Comparison of ENCODE assay signal across 17 cellular contexts in the genomic region with DNA sequence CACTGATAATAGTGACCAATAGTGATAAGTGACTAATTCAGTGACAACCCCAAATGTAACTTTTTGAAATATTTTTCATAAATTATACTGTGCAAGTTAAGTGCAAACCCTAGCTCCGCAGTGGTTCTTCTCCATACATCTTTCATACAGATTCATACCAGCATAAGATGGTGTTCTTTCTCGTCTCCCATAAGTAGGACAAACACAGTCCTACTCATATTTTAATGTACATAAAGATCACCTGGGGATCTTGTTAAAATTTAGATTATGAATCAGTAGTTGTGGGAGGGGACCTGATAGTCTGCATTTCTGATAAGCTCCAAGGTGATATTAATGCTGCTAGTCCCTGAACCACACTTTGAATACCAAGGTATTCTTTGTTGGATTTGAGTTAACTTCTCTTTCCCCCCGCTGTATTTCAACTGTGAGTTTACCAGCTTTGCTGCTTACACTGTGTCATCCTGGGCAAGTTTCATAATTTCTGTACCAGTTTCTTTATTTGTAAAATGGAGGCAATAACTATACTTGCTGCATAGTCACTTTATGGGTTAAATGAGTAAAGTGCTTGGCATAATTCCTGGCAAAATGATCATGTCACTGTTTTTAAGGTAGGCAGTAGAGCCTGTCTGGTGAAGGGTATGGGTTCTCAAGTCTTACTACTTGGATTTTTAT. TPM values are rescaled to one million over a fixed set of nuclear protein-coding genes. Genes with fewer than 3 reads are reported as not detected.
DNase-seq lines count a peak whose midpoint lies in the region; ATAC-seq and TF ChIP-seq lines count a peak whose summit lies in the region.
"Had no signal": no experiment of that assay in that cellular context is flagged by ENCODE, and none has a peak within 500 bp of the region (broad histone marks: within the 10 kb centered on the region; RNA-seq: fewer than 3 reads in every experiment).

No MANE protein-coding gene starts in this region.

- H3K4me1 Mint-ChIP-seq in activated CD4-positive, alpha-beta memory T cell treated with anti-CD3 and anti-CD28 coated beads for 36 hours (ENCODE audit: low read depth) = peaks cover 30% of the 10 kb centered on the region
- peaks cover 28% of the 10 kb centered on the region for H3K4me1 Mint-ChIP-seq in activated CD4-positive, alpha-beta memory T cell treated with anti-CD3 and anti-CD28 coated beads, Interleukin-2, amount 10 ng/mL, durations not matched to agents 7 days and 5 days
- H3K4me1 Mint-ChIP-seq in nephron progenitor cell = peaks cover 25% of the 10 kb centered on the region

- no peak for TF ChIP-seq CTCF in nephron progenitor cell (IDR thresholded peaks at IDR 0.05)
- no peak for TF ChIP-seq CTCF in testis (IDR thresholded peaks at IDR 0.05)

- H3K9me3 Mint-ChIP-seq in activated CD4-positive, alpha-beta memory T cell treated with anti-CD3 and anti-CD28 coated beads for 36 hours = no peaks in the 10 kb centered on the region
- H3K9me3 Mint-ChIP-seq in activated CD4-positive, alpha-beta memory T cell treated with anti-CD3 and anti-CD28 coated beads, Interleukin-2, amount 10 ng/mL, durations not matched to agents 7 days and 5 days = peaks cover 5% of the 10 kb centered on the region
- no peaks in the 10 kb centered on the region for H3K9me3 Mint-ChIP-seq in activated naive CD4-positive, alpha-beta T cell treated with anti-CD3 and anti-CD28 coated beads, Interleukin-2, amount 50 U/mL, for 72 hours
- peaks cover 4% of the 10 kb centered on the region for H3K9me3 Mint-ChIP-seq in nephron progenitor cell
- H3K9me3 Mint-ChIP-seq: CD14-positive monocyte had no signal

- H3K27ac Mint-ChIP-seq in activated CD4-positive, alpha-beta memory T cell treated with anti-CD3 and anti-CD28 coated beads for 36 hours = peak overlapping the region; percentile 42
- H3K27ac Mint-ChIP-seq in activated CD4-positive, alpha-beta memory T cell treated with anti-CD3 and anti-CD28 coated beads, Interleukin-2, amount 10 ng/mL, durations not matched to agents 7 days and 5 days = no peak overlapping the region
- H3K27ac Mint-ChIP-seq in activated naive CD4-positive, alpha-beta T cell treated with anti-CD3 and anti-CD28 coated beads, Interleukin-2, amount 50 U/mL, for 72 hours = peak overlapping the region in 1 of 2 donors; percentile 16
- peak overlapping the region; percentile 64 for H3K27ac Mint-ChIP-seq in nephron progenitor cell

- no peaks in the 10 kb centered on the region for H3K27me3 ChIP-seq in testis
- H3K27me3 ChIP-seq: BLaER1 had no signal

- H3K36me3 ChIP-seq in testis (ENCODE audit: low read depth, missing control alignments) = no peaks in the 10 kb centered on the region

- no peaks in the 10 kb centered on the region for H3K9me3 ChIP-seq in testis
- H3K9me3 ChIP-seq: HAP-1 had no signal

- H3K4me1 ChIP-seq in testis = no peaks in the 10 kb centered on the region
- H3K4me1 ChIP-seq: BLaER1, HAP-1 had no signal

- intact Hi-C loops in activated CD4-positive, alpha-beta memory T cell treated with anti-CD3 and anti-CD28 coated beads for 36 hours (cut with micrococcal nuclease) = loop anchor here (1.0 to 2.0 kb wide), 6 partner anchors 18 to 802 kb away; a partner anchor contains a TSS
- intact Hi-C loops in testis (cut with DNase I; ENCODE audit: low total_unique reads) = no loop called here

- no peak overlapping the region for H3K4me3 ChIP-seq in testis
- H3K4me3 ChIP-seq: BLaER1, GM23248, HAP-1 had no signal

- CTCF ChIA-PET in activated CD4-positive, alpha-beta memory T cell treated with anti-CD3 and anti-CD28 coated beads for 36 hours (lab: Charles Lee) = interaction anchor here (0.5 to 2.5 kb wide), 9 partner anchors 13 to 552 kb away, joined by 3 to 13 read pairs (median 4); a partner anchor contains a TSS
- CTCF ChIA-PET in activated CD4-positive, alpha-beta memory T cell treated with anti-CD3 and anti-CD28 coated beads, Interleukin-2, amount 10 ng/mL, durations not matched to agents 7 days and 5 days (lab: Charles Lee) = interaction anchor here (0.6 to 1.2 kb wide), 2 partner anchors 9 to 41 kb away, joined by 3 read pairs; no protein-coding TSS in a partner anchor

- WGBS in testis, 2 donors = 90 to 92% methylated on average over 3 of the region's 3 CpGs

- no peaks in the 10 kb centered on the region for H3K27me3 Mint-ChIP-seq in activated CD4-positive, alpha-beta memory T cell treated with anti-CD3 and anti-CD28 coated beads for 36 hours
- no peaks in the 10 kb centered on the region for H3K27me3 Mint-ChIP-seq in activated CD4-positive, alpha-beta memory T cell treated with anti-CD3 and anti-CD28 coated beads, Interleukin-2, amount 10 ng/mL, durations not matched to agents 7 days and 5 days
- H3K27me3 Mint-ChIP-seq in nephron progenitor cell (ENCODE audit: low read depth, poor library complexity) = no peaks in the 10 kb centered on the region
- H3K27me3 Mint-ChIP-seq: CD4-positive, alpha-beta memory T cell had no signal

- POLR2A ChIA-PET in activated CD4-positive, alpha-beta memory T cell treated with anti-CD3 and anti-CD28 coated beads for 36 hours (lab: Charles Lee) = interaction anchor here (0.9 to 2.3 kb wide), 4 partner anchors 18 to 57 kb away, joined by 3 to 10 read pairs (median 6); a partner anchor contains a TSS
- POLR2A ChIA-PET in activated CD4-positive, alpha-beta memory T cell treated with anti-CD3 and anti-CD28 coated beads, Interleukin-2, amount 10 ng/mL, durations not matched to agents 7 days and 5 days (lab: Charles Lee) = interaction anchor here (0.7 to 1.3 kb wide), 2 partner anchors 10 to 56 kb away, joined by 3 read pairs; a partner anchor contains a TSS

- DNase-seq in activated CD4-positive, alpha-beta memory T cell treated with anti-CD3 and anti-CD28 coated beads for 36 hours = no peak
- DNase-seq in activated CD4-positive, alpha-beta memory T cell treated with anti-CD3 and anti-CD28 coated beads, Interleukin-2, amount 10 ng/mL, durations not matched to agents 7 days and 5 days = no peak
- DNase-seq in activated naive CD4-positive, alpha-beta T cell treated with anti-CD3 and anti-CD28 coated beads, Interleukin-2, amount 50 U/mL, for 72 hours (ENCODE audit: low spot score in 2 of 2) = no peak
- no peak for DNase-seq in activated naive CD4-positive, alpha-beta T cell treated with Interleukin-2 at 50 U/mL for 16 hours
- DNase-seq in nephron progenitor cell = no peak
- DNase-seq in testis = no peak
- DNase-seq: 8988T; CD4-positive, alpha-beta memory T cell; DMS153; DMS79; GDM1; GM23248 had no signal

- ATAC-seq in activated naive CD4-positive, alpha-beta T cell treated with anti-CD3 and anti-CD28 coated beads, Interleukin-2, amount 50 U/mL, for 72 hours = peak; percentile 53 to 93
- ATAC-seq in HG02610 (IDR thresholded peaks at IDR 0.05; ENCODE audit: unreplicated experiment) = peak; percentile 56

- H3K27ac ChIP-seq in testis = no peak overlapping the region
- H3K27ac ChIP-seq: BLaER1, GM23248, HL-60 had no signal

- H3K36me3 Mint-ChIP-seq in activated CD4-positive, alpha-beta memory T cell treated with anti-CD3 and anti-CD28 coated beads for 36 hours = peaks cover 23% of the 10 kb centered on the region
- H3K36me3 Mint-ChIP-seq in activated CD4-positive, alpha-beta memory T cell treated with anti-CD3 and anti-CD28 coated beads, Interleukin-2, amount 10 ng/mL, durations not matched to agents 7 days and 5 days (ENCODE audit: low read depth) = peaks cover 40% of the 10 kb centered on the region
- H3K36me3 Mint-ChIP-seq in activated naive CD4-positive, alpha-beta T cell treated with anti-CD3 and anti-CD28 coated beads, Interleukin-2, amount 50 U/mL, for 72 hours = peaks cover 7 to 26% of the 10 kb centered on the region in 2 donors
- H3K36me3 Mint-ChIP-seq in nephron progenitor cell (ENCODE audit: low read depth) = peaks cover 47% of the 10 kb centered on the region

- no peak for TF ChIP-seq POLR2A in testis (IDR thresholded peaks at IDR 0.05)

- H3K4me3 Mint-ChIP-seq in activated CD4-positive, alpha-beta memory T cell treated with anti-CD3 and anti-CD28 coated beads for 36 hours = no peak overlapping the region
- H3K4me3 Mint-ChIP-seq in activated CD4-positive, alpha-beta memory T cell treated with anti-CD3 and anti-CD28 coated beads, Interleukin-2, amount 10 ng/mL, durations not matched to agents 7 days and 5 days = no peak overlapping the region
- H3K4me3 Mint-ChIP-seq in nephron progenitor cell = no peak overlapping the region
- H3K4me3 Mint-ChIP-seq: CD14-positive monocyte; CD4-positive, alpha-beta memory T cell had no signal

RNA-seq across cellular contexts. Expression of a gene that starts 34.7 kb away (rescaled TPM):
- 10 to 100 TPM; 25.1 to 25.8 TPM for total RNA-seq in activated CD4-positive, alpha-beta memory T cell treated with anti-CD3 and anti-CD28 coated beads for 36 hours
- total RNA-seq in activated CD4-positive, alpha-beta memory T cell treated with anti-CD3 and anti-CD28 coated beads, Interleukin-2, amount 10 ng/mL, durations not matched to agents 7 days and 5 days = 10 to 100 TPM; 32.6 to 36.5 TPM
- 10 to 100 TPM; 21.8 to 24.4 TPM for total RNA-seq in activated naive CD4-positive, alpha-beta T cell treated with anti-CD3 and anti-CD28 coated beads, Interleukin-2, amount 50 U/mL, for 72 hours
- total RNA-seq in testis = 10 to 100 TPM; 33.0 to 38.2 TPM
- polyA plus RNA-seq in testis (ENCODE audit: insufficient read depth, low read depth, low replicate concordance) = 62.2 TPM

RNA-seq across cellular contexts. Expression of a gene that starts 56.0 kb away (rescaled TPM):
- 10 to 100 TPM; 15.6 to 16.7 TPM for total RNA-seq in activated CD4-positive, alpha-beta memory T cell treated with anti-CD3 and anti-CD28 coated beads for 36 hours
- 10 to 100 TPM; 26.5 to 27.4 TPM for total RNA-seq in activated CD4-positive, alpha-beta memory T cell treated with anti-CD3 and anti-CD28 coated beads, Interleukin-2, amount 10 ng/mL, durations not matched to agents 7 days and 5 days
- total RNA-seq in activated naive CD4-positive, alpha-beta T cell treated with anti-CD3 and anti-CD28 coated beads, Interleukin-2, amount 50 U/mL, for 72 hours = 10 to 100 TPM; 22.4 to 29.6 TPM
- total RNA-seq in testis = 10 to 100 TPM; 17.0 to 19.6 TPM
- polyA plus RNA-seq in testis (ENCODE audit: insufficient read depth, low read depth, low replicate concordance) = 11.3 TPM

RNA-seq across cellular contexts. Expression of a gene that starts 56.2 kb away (rescaled TPM):
- total RNA-seq in activated CD4-positive, alpha-beta memory T cell treated with anti-CD3 and anti-CD28 coated beads for 36 hours = 10 to 100 TPM; 87.7 to 88.9 TPM
- 100 to 1,000 TPM; 105 to 118 TPM for total RNA-seq in activated CD4-positive, alpha-beta memory T cell treated with anti-CD3 and anti-CD28 coated beads, Interleukin-2, amount 10 ng/mL, durations not matched to agents 7 days and 5 days
- 100 to 1,000 TPM in 1 of 2 donors, 10 to 100 TPM in 1; 95.9 to 121 TPM for total RNA-seq in activated naive CD4-positive, alpha-beta T cell treated with anti-CD3 and anti-CD28 coated beads, Interleukin-2, amount 50 U/mL, for 72 hours
- total RNA-seq in testis = 10 to 100 TPM; 54.0 to 68.0 TPM
- polyA plus RNA-seq in testis (ENCODE audit: insufficient read depth, low read depth, low replicate concordance) = 66.4 TPM
